In genomic region chr11:84564180-84564866, GRCh38 we compare ENCODE assay signal across 8 cellular contexts.
DNase-seq lines count a peak whose midpoint lies in the region; ATAC-seq and TF ChIP-seq lines count a peak whose summit lies in the region.

No MANE protein-coding gene starts in this region.

- H3K27me3 ChIP-seq in OCI-LY1 (ENCODE audit: insufficient read depth, low read length) (no peaks in the 10 kb centered on the region), lung (ENCODE audit: control insufficient read depth, insufficient read depth) (no peaks in the 10 kb centered on the region)

- ATAC-seq in GM19035 (IDR thresholded peaks at IDR 0.05; ENCODE audit: unreplicated experiment) (peak; percentile 93), HG03097 (IDR thresholded peaks at IDR 0.05; ENCODE audit: low FRiP score, unreplicated experiment) (peak; percentile 91), lung (ENCODE audit: insufficient read depth, low FRiP score) (peak; percentile 77)

- no peak overlapping the region for H3K4me2 ChIP-seq in OCI-LY1 (ENCODE audit: low read length)

- TF ChIP-seq CTCF in OCI-LY1 (IDR thresholded peaks at IDR 0.05; ENCODE audit: low read length) (peak; percentile 85), cardiac fibroblast (IDR thresholded peaks at IDR 0.05; ENCODE audit: low read depth, low read length) (peak; percentile 77), lung (IDR thresholded peaks at IDR 0.05; ENCODE audit: control extremely low read depth, extremely low read depth) (peak; percentile 22)

- H3K79me2 ChIP-seq in OCI-LY1 (ENCODE audit: insufficient read depth, low read length), result no peaks in the 10 kb centered on the region

- H3F3A ChIP-seq in OCI-LY1 (ENCODE audit: insufficient read depth, low read length), result no peaks in the 10 kb centered on the region

- H3K9me2 ChIP-seq in OCI-LY1 (ENCODE audit: low read depth, low read length), result no peaks in the 10 kb centered on the region

- H3K9me3 ChIP-seq in OCI-LY1 (ENCODE audit: low read length) (no peaks in the 10 kb centered on the region), lung (ENCODE audit: control insufficient read depth in 2 of 2, insufficient read depth in 1 of 2, low read length in 1 of 2) (no peaks in the 10 kb centered on the region)

- H3K36me3 ChIP-seq in OCI-LY1 (ENCODE audit: insufficient read depth, low read length) (no peaks in the 10 kb centered on the region), lung (ENCODE audit: control insufficient read depth in 2 of 2, insufficient read depth in 2 of 2, low read length in 2 of 2) (no peaks in the 10 kb centered on the region)

- peak; percentile 41 for DNase-seq in EH (ENCODE audit: low read depth)
- DNase-seq in cardiac fibroblast (ENCODE audit: low read depth in 2 of 2), result peak; percentile 62 to 75
- DNase-seq in lung (ENCODE audit: low spot score), result no peak
- DNase-seq in OCI-M2 (lab: John Stamatoyannopoulos, UW; ENCODE audit: unreplicated experiment), result no peak
- DNase-seq in activated gamma-delta T cell (lab: John Stamatoyannopoulos, UW), result no peak

- no peak overlapping the region for H3K4me3 ChIP-seq in OCI-LY1 (ENCODE audit: low read depth, low read length, poor library complexity, severe bottlenecking)
- no peak overlapping the region for H3K4me3 ChIP-seq in cardiac fibroblast (replicated peaks in 1 of 2; ENCODE audit: low read depth in 2 of 2, low read length in 2 of 2)
- H3K4me3 ChIP-seq in lung, result no peak overlapping the region

- H3K4me1 ChIP-seq in OCI-LY1 (ENCODE audit: insufficient read depth, low read length, severe bottlenecking) (peaks cover 44% of the 10 kb centered on the region), lung (ENCODE audit: control insufficient read depth in 2 of 2, insufficient read depth in 2 of 2, low read length in 2 of 2) (no peaks in the 10 kb centered on the region)

- 68 to 80% methylated on average over 4 of the region's 4 CpGs for WGBS in lung, 2 donors

- no peak overlapping the region for H3K9ac ChIP-seq in OCI-LY1 (ENCODE audit: low read length)

- H2AFZ ChIP-seq in OCI-LY1 (ENCODE audit: low read length), result no peak overlapping the region

- H3K27ac ChIP-seq in OCI-LY1 (ENCODE audit: low read depth, low read length, poor library complexity, severe bottlenecking), result peak overlapping the region; percentile 45
- no peak overlapping the region for H3K27ac ChIP-seq in lung (ENCODE audit: low read depth in 1 of 2, low read length in 1 of 2)

- no peaks in the 10 kb centered on the region for H4K20me1 ChIP-seq in OCI-LY1 (ENCODE audit: insufficient read depth, low read length)

Comparison
In these comparisons a context has a peak if more than half of its experiments do, and no peak if none do; other contexts are left out.
1. DNase-seq: peak in EH (single experiment) and cardiac fibroblast (2 of 2); none in lung (single experiment), OCI-M2 (single experiment) and activated gamma-delta T cell (single experiment).
2. CTCF ChIP-seq: peak in every context shown above with its lines; median percentile 85 in OCI-LY1; 77 in cardiac fibroblast; 22 in lung.
3. Peak in every context shown above with its lines, with median percentiles within 50 percentile points of each other: ATAC-seq.